In genomic region chr9:113946496-113947115, GRCh38 we compare ENCODE assay signal across 17 cellular contexts.
DNase-seq lines count a peak whose midpoint lies in the region; FAIRE-seq and TF ChIP-seq lines count a peak whose summit lies in the region.
"Had no signal": no experiment of that assay in that cellular context is flagged by ENCODE, and none has a peak within 500 bp of the region (broad histone marks: within the 10 kb centered on the region; RNA-seq: fewer than 3 reads in every experiment).

No MANE protein-coding gene starts in this region.

- H3F3A ChIP-seq in MM.1S (ENCODE audit: insufficient read depth, low read length) = no peaks in the 10 kb centered on the region

- H3K9me3 ChIP-seq in neuronal stem cell (replicated peaks in 1 of 2; ENCODE audit: control insufficient read depth in 2 of 2, insufficient read depth in 1 of 2, low read depth in 1 of 2, low read length in 2 of 2) (peaks cover 0 to 5% of the 10 kb centered on the region in 2 donors), MM.1S (replicated peaks; ENCODE audit: insufficient read depth, low read length) (no peaks in the 10 kb centered on the region)
- H3K9me3 ChIP-seq: A549, BE2C had no signal

- H3K79me1 ChIP-seq in neuronal stem cell (ENCODE audit: low read depth, low read length) = peaks cover 6% of the 10 kb centered on the region

- no peak overlapping the region for H4K91ac ChIP-seq in neuronal stem cell (ENCODE audit: low read depth, low read length, poor library complexity)

- no peak overlapping the region for H3K4ac ChIP-seq in neuronal stem cell (ENCODE audit: low read length)

- peaks cover 16% of the 10 kb centered on the region for H3K9me3 Mint-ChIP-seq in glutamatergic neuron (ENCODE audit: unreplicated experiment)
- H3K9me3 Mint-ChIP-seq: CD4-positive, alpha-beta memory T cell had no signal

- H3K9ac ChIP-seq in neuronal stem cell (ENCODE audit: low read depth, low read length, poor library complexity) (peak overlapping the region; percentile 7), MM.1S (ENCODE audit: low read length) (no peak overlapping the region)

- H3K4me2 ChIP-seq in neuronal stem cell (ENCODE audit: insufficient read depth, low read length, poor library complexity, severe bottlenecking) (no peak overlapping the region), MM.1S (ENCODE audit: low read depth, low read length) (no peak overlapping the region)
- H3K4me2 ChIP-seq: A549, GM23338 had no signal

- H2BK15ac ChIP-seq in neuronal stem cell (ENCODE audit: low read length) = no peak overlapping the region

- no CpG with 5 or more reads among the region's 11 CpGs for WGBS in neuronal stem cell (ENCODE audit: extremely low coverage in 2 of 2, insufficient read length in 2 of 2, insufficient replicate concordance in 1 of 2), 2 donors

- no peak overlapping the region for H2BK5ac ChIP-seq in neuronal stem cell (ENCODE audit: low read length)

- no peaks in the 10 kb centered on the region for H3K9me2 ChIP-seq in MM.1S (replicated peaks; ENCODE audit: insufficient read depth, low read length)

- no peak overlapping the region for H2AK5ac ChIP-seq in neuronal stem cell (ENCODE audit: low read depth, low read length)

- no peak overlapping the region for H3K18ac ChIP-seq in neuronal stem cell (ENCODE audit: low read length)

- peak overlapping the region; percentile 58 for H3K14ac ChIP-seq in neuronal stem cell (ENCODE audit: low read length)

- no peaks in the 10 kb centered on the region for H4K20me1 ChIP-seq in MM.1S (ENCODE audit: insufficient read depth, low read length)

- H3K4me1 Mint-ChIP-seq in glutamatergic neuron (ENCODE audit: low read depth, unreplicated experiment) = peaks cover 45% of the 10 kb centered on the region
- H3K4me1 Mint-ChIP-seq: CD4-positive, alpha-beta memory T cell had no signal

- H3K36me3 Mint-ChIP-seq in glutamatergic neuron (ENCODE audit: unreplicated experiment) = peaks cover 9% of the 10 kb centered on the region

- no peaks in the 10 kb centered on the region for H3K79me2 ChIP-seq in MM.1S (ENCODE audit: low read length)

- FAIRE-seq in GM19239 (lab: Jason Lieb, UNC) = no peak
- FAIRE-seq: A549, D721Med, GM12892 had no signal

- H2BK120ac ChIP-seq in neuronal stem cell (ENCODE audit: low read depth, low read length) = no peak overlapping the region

- H3K36me3 ChIP-seq in neuronal stem cell (replicated peaks in 1 of 2; ENCODE audit: control insufficient read depth in 2 of 2, insufficient read depth in 2 of 2, low read length in 2 of 2) = peaks cover 5 to 16% of the 10 kb centered on the region in 2 donors
- H3K36me3 ChIP-seq in MM.1S (replicated peaks; ENCODE audit: insufficient read depth, low read length) = no peaks in the 10 kb centered on the region

- H3K4me3 Mint-ChIP-seq in glutamatergic neuron (ENCODE audit: unreplicated experiment) = no peak overlapping the region
- H3K4me3 Mint-ChIP-seq: CD4-positive, alpha-beta memory T cell; GM23338 had no signal

- peaks cover 13% of the 10 kb centered on the region for H3K27me3 Mint-ChIP-seq in glutamatergic neuron (ENCODE audit: unreplicated experiment)

- DNase-seq in coronary artery (ENCODE audit: low spot score) = peak; percentile 53
- DNase-seq in glutamatergic neuron = no peak
- DNase-seq in neuronal stem cell (ENCODE audit: low spot score) = no peak
- no peak for DNase-seq in GM19239 (ENCODE audit: insufficient read length, low spot score)
- DNase-seq in occipital lobe (lab: John Stamatoyannopoulos, UW) = no peak
- no peak for DNase-seq in MM.1S
- DNase-seq: BE2C; CD4-positive, alpha-beta memory T cell; DMS153; DND-41; GDM1; H7 had no signal

- H3K23ac ChIP-seq in neuronal stem cell (ENCODE audit: low read depth, low read length, poor library complexity) = no peak overlapping the region

- peak overlapping the region; percentile 23 for H3K27ac Mint-ChIP-seq in glutamatergic neuron (ENCODE audit: unreplicated experiment)
- H3K27ac Mint-ChIP-seq: CD4-positive, alpha-beta memory T cell; GM23338 had no signal

- no peak overlapping the region for H4K8ac ChIP-seq in neuronal stem cell (ENCODE audit: low read depth, low read length)

- H2AFZ ChIP-seq in neuronal stem cell (ENCODE audit: low read length) (no peak overlapping the region), MM.1S (ENCODE audit: low read length) (no peak overlapping the region)
- H2AFZ ChIP-seq: GM23338 had no signal

- no peak overlapping the region for H2BK12ac ChIP-seq in neuronal stem cell (ENCODE audit: low read length)

- H3K27ac ChIP-seq in coronary artery = no peak overlapping the region
- no peak overlapping the region for H3K27ac ChIP-seq in neuronal stem cell (replicated peaks; ENCODE audit: low read length)
- no peak overlapping the region for H3K27ac ChIP-seq in MM.1S (ENCODE audit: low read length)
- H3K27ac ChIP-seq: A549, C4-2B had no signal

- TF ChIP-seq CTCF in coronary artery (IDR thresholded peaks at IDR 0.05) (no peak), glutamatergic neuron (IDR thresholded peaks at IDR 0.05; ENCODE audit: partially characterized antibody, unreplicated experiment) (no peak), MM.1S (IDR thresholded peaks at IDR 0.05; ENCODE audit: low read length) (no peak)

- H3K4me3 ChIP-seq in coronary artery (no peak overlapping the region), neuronal stem cell (ENCODE audit: low read length in 2 of 2) (no peak overlapping the region), MM.1S (ENCODE audit: low read length) (no peak overlapping the region)
- H3K4me3 ChIP-seq: A549, GM23338 had no signal

- H3K27me3 ChIP-seq in neuronal stem cell (ENCODE audit: control insufficient read depth in 3 of 3, insufficient read depth in 3 of 3, low read depth in 1 of 3, low read length in 3 of 3) = no peaks in the 10 kb centered on the region
- H3K27me3 ChIP-seq in MM.1S (replicated peaks; ENCODE audit: insufficient read depth, low read length) = no peaks in the 10 kb centered on the region
- H3K27me3 ChIP-seq: BE2C had no signal

- H3K4me1 ChIP-seq in neuronal stem cell (ENCODE audit: control insufficient read depth in 2 of 2, insufficient read depth in 1 of 2, low read depth in 1 of 2, low read length in 2 of 2) (peaks cover 0 to 9% of the 10 kb centered on the region in 2 donors), MM.1S (ENCODE audit: low read length) (no peaks in the 10 kb centered on the region)
- H3K4me1 ChIP-seq: A549 had no signal
